10 cellular contexts compared by ENCODE assay signal in the genomic region with DNA sequence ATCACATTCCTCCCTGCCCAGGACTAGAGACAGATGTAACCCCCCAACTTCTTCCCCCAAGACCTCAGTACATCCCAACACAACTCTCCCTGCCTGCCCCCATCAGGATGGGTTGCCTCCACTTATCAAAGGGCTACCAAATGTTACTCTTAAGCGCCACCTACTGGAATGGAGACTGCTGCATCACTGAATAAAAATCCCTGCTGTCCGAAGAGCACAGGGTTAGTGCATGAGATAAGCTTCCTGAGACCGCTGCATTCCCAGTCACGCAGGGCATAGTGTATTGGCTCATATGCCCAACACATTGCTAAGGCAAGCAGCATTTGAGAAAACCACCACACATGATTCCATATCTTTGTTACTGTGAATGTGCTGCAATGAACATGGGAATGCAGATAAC.
DNase-seq lines count a peak whose midpoint lies in the region; ATAC-seq, FAIRE-seq and TF ChIP-seq lines count a peak whose summit lies in the region.
"Had no signal": no experiment of that assay in that cellular context is flagged by ENCODE, and none has a peak within 500 bp of the region (broad histone marks: within the 10 kb centered on the region; RNA-seq: fewer than 3 reads in every experiment).

No MANE protein-coding gene starts in this region.

- H4K20me1 ChIP-seq in keratinocyte (ENCODE audit: control insufficient read depth, extremely low read depth, insufficient read depth, low read length), result no peaks in the 10 kb centered on the region

- no peaks in the 10 kb centered on the region for H3K79me2 ChIP-seq in keratinocyte (ENCODE audit: control insufficient read depth, insufficient read depth, low read length)

- no peaks in the 10 kb centered on the region for H3K4me1 ChIP-seq in keratinocyte (ENCODE audit: control insufficient read depth, extremely low read depth, insufficient read depth, low read length)
- H3K4me1 ChIP-seq in colonic mucosa, result no peaks in the 10 kb centered on the region
- H3K4me1 ChIP-seq in ascending aorta, result no peaks in the 10 kb centered on the region
- H3K4me1 ChIP-seq: adrenal gland had no signal

- no peak overlapping the region for H3K4me2 ChIP-seq in keratinocyte (ENCODE audit: control insufficient read depth, extremely low read depth, insufficient read depth, low read depth, low read length)

- no peaks in the 10 kb centered on the region for H3K9me1 ChIP-seq in keratinocyte (ENCODE audit: control insufficient read depth, extremely low read depth, insufficient read depth, low read length)

- in situ Hi-C loops in SK-MEL-5 (cut with HindIII; ENCODE audit: low pct_unique_long_range_greater_than_20kb, low sequenced_read_pairs), result no loop called here

- FAIRE-seq in keratinocyte (lab: Jason Lieb, UNC) (no peak), H54 (lab: Jason Lieb, UNC) (no peak)

- no peaks in the 10 kb centered on the region for H3K36me3 ChIP-seq in keratinocyte (ENCODE audit: control insufficient read depth in 2 of 2, extremely low read depth in 1 of 2, insufficient read depth in 2 of 2, low read length in 2 of 2)
- no peaks in the 10 kb centered on the region for H3K36me3 ChIP-seq in colonic mucosa
- no peaks in the 10 kb centered on the region for H3K36me3 ChIP-seq in ascending aorta
- H3K36me3 ChIP-seq: adrenal gland had no signal

- CTCF ChIA-PET in HEK293T (lab: Yijun Ruan, JAX), result interaction anchor here (0.6 kb wide), 1 partner anchor 266 kb away, joined by 3 read pairs; no protein-coding TSS in a partner anchor

- no peak for ATAC-seq in HG02623 (IDR thresholded peaks at IDR 0.05; ENCODE audit: unreplicated experiment)
- ATAC-seq: stimulated activated memory B cell treated with anti-CD40 and anti-IgM and Interleukin-4, amounts not matched to agents 10 μg/mL and 1 μg/mL and 100 μg/mL, for 72 hours had no signal

- peak; percentile 2 for DNase-seq in GM03348 (ENCODE audit: low spot score)
- peak; percentile 46 for DNase-seq in HEK293T (ENCODE audit: extremely low spot score)
- DNase-seq in SK-MEL-5 (ENCODE audit: low read depth, low spot score), result peak; percentile 75
- DNase-seq in keratinocyte (ENCODE audit: low read depth, low spot score), result no peak
- DNase-seq in colonic mucosa, result no peak
- DNase-seq in H54 (ENCODE audit: insufficient read length, low spot score), result no peak
- no peak for DNase-seq in ascending aorta (ENCODE audit: low spot score in 2 of 2)

- dilution Hi-C loops in keratinocyte (cut with MboI; ENCODE audit: extremely low pct_ligation_motif_present, low sequenced_read_pairs), result no loop called here

- no peak for TF ChIP-seq POLR2A in H54 (IDR thresholded peaks at IDR 0.05; ENCODE audit: low read depth, low read length)

- H3K4me3 ChIP-seq in keratinocyte (ENCODE audit: control insufficient read depth in 2 of 3, extremely low read depth in 1 of 3, insufficient read depth in 2 of 3, low read depth in 1 of 3, low read length in 3 of 3) (no peak overlapping the region), colonic mucosa (no peak overlapping the region), ascending aorta (no peak overlapping the region)
- H3K4me3 ChIP-seq: adrenal gland had no signal

- TF ChIP-seq CTCF in keratinocyte (optimal IDR thresholded peaks at IDR 0.05 in 1 of 3, IDR thresholded peaks at IDR 0.05 in 1 of 3, conservative IDR thresholded peaks at IDR 0.05 in 1 of 3; ENCODE audit: extremely low read depth in 1 of 3, insufficient read depth in 2 of 3, low read length in 3 of 3) (peak in 2 of 3 experiments; percentile 27 to 39), colonic mucosa (IDR thresholded peaks at IDR 0.05) (no peak), ascending aorta (IDR thresholded peaks at IDR 0.05) (no peak)

- POLR2A ChIA-PET in HEK293T (lab: Yijun Ruan, JAX), result no interaction called here

- no peaks in the 10 kb centered on the region for H3K9me3 ChIP-seq in keratinocyte (ENCODE audit: control insufficient read depth, low read depth, low read length)
- H3K9me3 ChIP-seq in colonic mucosa, result no peaks in the 10 kb centered on the region
- no peaks in the 10 kb centered on the region for H3K9me3 ChIP-seq in ascending aorta
- H3K9me3 ChIP-seq: adrenal gland had no signal

- H3K27me3 ChIP-seq in keratinocyte (ENCODE audit: control insufficient read depth, extremely low read depth, insufficient read depth, low read length), result no peaks in the 10 kb centered on the region
- H3K27me3 ChIP-seq in colonic mucosa, result no peaks in the 10 kb centered on the region
- H3K27me3 ChIP-seq in ascending aorta, result no peaks in the 10 kb centered on the region

- intact Hi-C loops in colonic mucosa (cut with DNase I) (no loop called here), ascending aorta (cut with DNase I) (no loop called here)

- H2AFZ ChIP-seq in keratinocyte (ENCODE audit: control insufficient read depth, low read length), result no peak overlapping the region

- H3K9ac ChIP-seq in keratinocyte (ENCODE audit: control insufficient read depth, extremely low read depth, insufficient read depth, low read length), result no peak overlapping the region
- no peak overlapping the region for H3K9ac ChIP-seq in colonic mucosa (ENCODE audit: low read depth in 2 of 2, low read length in 2 of 2)

- no peak overlapping the region for H3K27ac ChIP-seq in keratinocyte (ENCODE audit: control insufficient read depth, insufficient read depth, low read length)
- H3K27ac ChIP-seq in colonic mucosa, result no peak overlapping the region
- no peak overlapping the region for H3K27ac ChIP-seq in ascending aorta
- H3K27ac ChIP-seq: adrenal gland had no signal

TF ChIP-seq in HEK293T, 16 proteins besides CTCF, POLR2A, EP300 and RAD21:
- no peak for TF ChIP-seq HDGF (IDR thresholded peaks at IDR 0.05; ENCODE audit: borderline replicate concordance)
- no peak for TF ChIP-seq ARNT (IDR thresholded peaks at IDR 0.05)
- no peak for TF ChIP-seq LEF1 (IDR thresholded peaks at IDR 0.05; ENCODE audit: borderline replicate concordance)
- TF ChIP-seq SUZ12 (IDR thresholded peaks at IDR 0.05), result no peak
- no peak for TF ChIP-seq CTBP1 (IDR thresholded peaks at IDR 0.05; ENCODE audit: borderline replicate concordance)
- no peak for TF ChIP-seq FOXM1 (IDR thresholded peaks at IDR 0.05; ENCODE audit: borderline replicate concordance)
- TF ChIP-seq L3MBTL2 (conservative IDR thresholded peaks at IDR 0.05), result no peak
- TF ChIP-seq, protein P1, sequence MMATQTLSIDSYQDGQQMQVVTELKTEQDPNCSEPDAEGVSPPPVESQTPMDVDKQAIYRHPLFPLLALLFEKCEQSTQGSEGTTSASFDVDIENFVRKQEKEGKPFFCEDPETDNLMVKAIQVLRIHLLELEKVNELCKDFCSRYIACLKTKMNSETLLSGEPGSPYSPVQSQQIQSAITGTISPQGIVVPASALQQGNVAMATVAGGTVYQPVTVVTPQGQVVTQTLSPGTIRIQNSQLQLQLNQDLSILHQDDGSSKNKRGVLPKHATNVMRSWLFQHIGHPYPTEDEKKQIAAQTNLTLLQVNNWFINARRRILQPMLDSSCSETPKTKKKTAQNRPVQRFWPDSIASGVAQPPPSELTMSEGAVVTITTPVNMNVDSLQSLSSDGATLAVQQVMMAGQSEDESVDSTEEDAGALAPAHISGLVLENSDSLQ (IDR thresholded peaks at IDR 0.05), result no peak
- no peak for TF ChIP-seq NFRKB (IDR thresholded peaks at IDR 0.05)
- TF ChIP-seq FOXK2 (IDR thresholded peaks at IDR 0.05), result no peak
- no peak for TF ChIP-seq TARDBP (IDR thresholded peaks at IDR 0.05)
- no peak for TF ChIP-seq ZNF384 (IDR thresholded peaks at IDR 0.05)
- no peak for TF ChIP-seq SP1 (IDR thresholded peaks at IDR 0.05)
- TF ChIP-seq ELF4 (IDR thresholded peaks at IDR 0.05), result no peak
- no peak for TF ChIP-seq FOXA1 (IDR thresholded peaks at IDR 0.05)
- no peak for TF ChIP-seq BHLHE40 (IDR thresholded peaks at IDR 0.05; ENCODE audit: borderline replicate concordance)

Comparison
In these comparisons a context has a peak if more than half of its experiments do, and no peak if none do; other contexts are left out.
1. DNase-seq: peak in GM03348 (single experiment), HEK293T (single experiment) and SK-MEL-5 (single experiment); none in keratinocyte (single experiment), colonic mucosa (single experiment), H54 (single experiment) and ascending aorta (0 of 2).
2. CTCF ChIP-seq: peak in keratinocyte (2 of 3); none in colonic mucosa (single experiment) and ascending aorta (0 of 3).